In genomic region chr13:48489666-48490065, GRCh38 we compare ENCODE assay signal across 22 cellular contexts. TPM values are rescaled to one million over a fixed set of nuclear protein-coding genes. Genes with fewer than 3 reads are reported as not detected.
DNase-seq lines count a peak whose midpoint lies in the region; ATAC-seq and TF ChIP-seq lines count a peak whose summit lies in the region.
"Had no signal": no experiment of that assay in that cellular context is flagged by ENCODE, and none has a peak within 500 bp of the region (broad histone marks: within the 10 kb centered on the region; RNA-seq: fewer than 3 reads in every experiment).

No MANE protein-coding gene starts in this region.

- no peaks in the 10 kb centered on the region for H3K27me3 Mint-ChIP-seq in activated T-cell treated with anti-CD3 and anti-CD28 coated beads, Interleukin-2, amount 50 U/mL, for 4 hours (ENCODE audit: low read depth)
- H3K27me3 Mint-ChIP-seq in stimulated activated memory B cell treated with anti-CD40 and anti-IgM and Interleukin-4, amounts not matched to agents 10 μg/mL and 1 μg/mL and 100 μg/mL, for 72 hours = no peaks in the 10 kb centered on the region

- H3K9me3 ChIP-seq in OCI-LY1 (ENCODE audit: low read length) (no peaks in the 10 kb centered on the region; the same call in 1 of the 2 replicates), esophagus squamous epithelium (no peaks in the 10 kb centered on the region)
- H3K9me3 ChIP-seq: A549, uterus had no signal

- no peak for TF ChIP-seq POLR2A in esophagus squamous epithelium (IDR thresholded peaks at IDR 0.05)

- no peak overlapping the region for H3K4me3 ChIP-seq in OCI-LY1 (ENCODE audit: low read depth, low read length, poor library complexity, severe bottlenecking)
- no peak overlapping the region for H3K4me3 ChIP-seq in esophagus squamous epithelium
- no peak overlapping the region for H3K4me3 ChIP-seq in coronary artery
- H3K4me3 ChIP-seq: A549, gastroesophageal sphincter, K562, uterus had no signal

- H3K36me3 ChIP-seq in OCI-LY1 (ENCODE audit: insufficient read depth, low read length) (peaks cover 31% of the 10 kb centered on the region), esophagus squamous epithelium (peaks cover 0 to 16% (median 0%) of the 10 kb centered on the region in 3 donors)
- H3K36me3 ChIP-seq: uterus had no signal

- H3K4me1 Mint-ChIP-seq in activated T-cell treated with anti-CD3 and anti-CD28 coated beads, Interleukin-2, amount 50 U/mL, for 4 hours (ENCODE audit: low read depth) = peaks cover 33% of the 10 kb centered on the region
- peaks cover 7% of the 10 kb centered on the region for H3K4me1 Mint-ChIP-seq in stimulated activated memory B cell treated with anti-CD40 and anti-IgM and Interleukin-4, amounts not matched to agents 10 μg/mL and 1 μg/mL and 100 μg/mL, for 72 hours

- peaks cover 7% of the 10 kb centered on the region for H3K36me3 Mint-ChIP-seq in activated T-cell treated with anti-CD3 and anti-CD28 coated beads, Interleukin-2, amount 50 U/mL, for 4 hours (ENCODE audit: insufficient read depth)
- peaks cover 21% of the 10 kb centered on the region for H3K36me3 Mint-ChIP-seq in stimulated activated memory B cell treated with anti-CD40 and anti-IgM and Interleukin-4, amounts not matched to agents 10 μg/mL and 1 μg/mL and 100 μg/mL, for 72 hours

- H4K20me1 ChIP-seq in OCI-LY1 (ENCODE audit: insufficient read depth, low read length) = no peaks in the 10 kb centered on the region

- H3K9me3 Mint-ChIP-seq in activated T-cell treated with anti-CD3 and anti-CD28 coated beads, Interleukin-2, amount 50 U/mL, for 4 hours = no peaks in the 10 kb centered on the region
- peaks cover 3% of the 10 kb centered on the region for H3K9me3 Mint-ChIP-seq in stimulated activated memory B cell treated with anti-CD40 and anti-IgM and Interleukin-4, amounts not matched to agents 10 μg/mL and 1 μg/mL and 100 μg/mL, for 72 hours

- H3K9me2 ChIP-seq in OCI-LY1 (ENCODE audit: low read depth, low read length) = no peaks in the 10 kb centered on the region

- H3K27ac ChIP-seq in OCI-LY1 (ENCODE audit: low read depth, low read length, poor library complexity, severe bottlenecking) (peak overlapping the region; percentile 58), esophagus squamous epithelium (peak overlapping the region; percentile 15 to 69 (median 42)), coronary artery (peak overlapping the region in 1 of 2 donors; percentile 2)
- H3K27ac ChIP-seq: A549, C4-2B, gastroesophageal sphincter, uterus, VCaP had no signal

- no peak for DNase-seq in activated T-cell treated with anti-CD3 and anti-CD28 coated beads, Interleukin-2, amount 50 U/mL, for 4 hours
- DNase-seq in activated T-cell treated with anti-CD3 and anti-CD28 coated beads for 4 hours (no peak), EH (ENCODE audit: low read depth) (peak; percentile 27), esophagus squamous epithelium (lab: John Stamatoyannopoulos, UW) (no peak), coronary artery (ENCODE audit: low spot score) (no peak)
- DNase-seq: activated CD4-positive, alpha-beta T cell treated with anti-CD3 and anti-CD28 coated beads, Interleukin-2, amount 50 U/mL, for 48 hours; DMS79; erythroblast; NCI-H1092 treated with DMSO at 0.1 percent for 48 hours; NCI-H510A; Right ventricle myocardium superior; uterus had no signal

- no peaks in the 10 kb centered on the region for H3K79me2 ChIP-seq in OCI-LY1 (ENCODE audit: insufficient read depth, low read length)

- H3K27ac Mint-ChIP-seq in stimulated activated memory B cell treated with anti-CD40 and anti-IgM and Interleukin-4, amounts not matched to agents 10 μg/mL and 1 μg/mL and 100 μg/mL, for 72 hours = no peak overlapping the region
- H3K27ac Mint-ChIP-seq: activated T-helper 1 cell treated with anti-CD3 and anti-CD28 coated beads, Interleukin-12 subunit alpha, Interleukin-12 subunit beta, Interleukin-2, Interleukin-4 antibody, amounts not matched to agents 30 ng/mL and 10 ng/mL and 1 ng/mL, durations not matched to agents 14 hours and 24 hours and 36 hours had no signal

- H3K4me3 Mint-ChIP-seq in activated T-cell treated with anti-CD3 and anti-CD28 coated beads, Interleukin-2, amount 50 U/mL, for 4 hours = peak overlapping the region; percentile 38
- H3K4me3 Mint-ChIP-seq in stimulated activated memory B cell treated with anti-CD40 and anti-IgM and Interleukin-4, amounts not matched to agents 10 μg/mL and 1 μg/mL and 100 μg/mL, for 72 hours = no peak overlapping the region
- H3K4me3 Mint-ChIP-seq: mesothelial cell of epicardium had no signal

- no peak overlapping the region for H3K9ac ChIP-seq in OCI-LY1 (ENCODE audit: low read length)

- no peak for ATAC-seq in activated T-cell treated with anti-CD3 and anti-CD28 coated beads, Interleukin-2, amount 50 U/mL, for 4 hours
- ATAC-seq in HG03342 (IDR thresholded peaks at IDR 0.05; ENCODE audit: unreplicated experiment) = no peak
- ATAC-seq in stimulated activated memory B cell treated with anti-CD40 and anti-IgM and Interleukin-4, amounts not matched to agents 10 μg/mL and 1 μg/mL and 100 μg/mL, for 72 hours = no peak
- ATAC-seq: A549, gastroesophageal sphincter, K562 had no signal

- intact Hi-C loops in esophagus squamous epithelium (cut with DNase I) = loop anchor here (10.0 kb wide), 1 partner anchor 75 kb away; the partner anchor contains the start of gene LPAR6

- H3K4me1 ChIP-seq in OCI-LY1 (ENCODE audit: insufficient read depth, low read length, severe bottlenecking) = peaks cover 56% of the 10 kb centered on the region
- peaks cover 3 to 73% (median 9%) of the 10 kb centered on the region in 3 donors for H3K4me1 ChIP-seq in esophagus squamous epithelium
- H3K4me1 ChIP-seq: A549, uterus had no signal

- no peaks in the 10 kb centered on the region for H3F3A ChIP-seq in OCI-LY1 (ENCODE audit: insufficient read depth, low read length)

- TF ChIP-seq CTCF in OCI-LY1 (IDR thresholded peaks at IDR 0.05; ENCODE audit: low read length) (no peak), esophagus squamous epithelium (IDR thresholded peaks at IDR 0.05) (no peak), coronary artery (IDR thresholded peaks at IDR 0.05) (no peak)

- H2AFZ ChIP-seq in OCI-LY1 (ENCODE audit: low read length) = no peak overlapping the region

- peak overlapping the region; percentile 26; the same call in 1 of the 2 replicates for H3K4me2 ChIP-seq in OCI-LY1 (ENCODE audit: low read length)
- H3K4me2 ChIP-seq: A549 had no signal

- H3K27me3 ChIP-seq in OCI-LY1 (ENCODE audit: insufficient read depth, low read length) (no peaks in the 10 kb centered on the region), esophagus squamous epithelium (no peaks in the 10 kb centered on the region)
- H3K27me3 ChIP-seq: gastroesophageal sphincter, uterus had no signal

RNA-seq across cellular contexts. Expression of gene RCBTB2, which starts 43.2 kb away (rescaled TPM):
- total RNA-seq in activated T-cell treated with anti-CD3 and anti-CD28 coated beads, Interleukin-2, amount 50 U/mL, for 4 hours = 1 to 10 TPM; 1.3 to 1.5 (median 1.4) TPM
- 10 to 100 TPM in 3 of 4 donors, 1 to 10 TPM in 1; 8.1 to 24.7 (median 14.9) TPM for total RNA-seq in esophagus squamous epithelium
